Comparison of ENCODE assay signal across 8 cellular contexts in the genomic region with DNA sequence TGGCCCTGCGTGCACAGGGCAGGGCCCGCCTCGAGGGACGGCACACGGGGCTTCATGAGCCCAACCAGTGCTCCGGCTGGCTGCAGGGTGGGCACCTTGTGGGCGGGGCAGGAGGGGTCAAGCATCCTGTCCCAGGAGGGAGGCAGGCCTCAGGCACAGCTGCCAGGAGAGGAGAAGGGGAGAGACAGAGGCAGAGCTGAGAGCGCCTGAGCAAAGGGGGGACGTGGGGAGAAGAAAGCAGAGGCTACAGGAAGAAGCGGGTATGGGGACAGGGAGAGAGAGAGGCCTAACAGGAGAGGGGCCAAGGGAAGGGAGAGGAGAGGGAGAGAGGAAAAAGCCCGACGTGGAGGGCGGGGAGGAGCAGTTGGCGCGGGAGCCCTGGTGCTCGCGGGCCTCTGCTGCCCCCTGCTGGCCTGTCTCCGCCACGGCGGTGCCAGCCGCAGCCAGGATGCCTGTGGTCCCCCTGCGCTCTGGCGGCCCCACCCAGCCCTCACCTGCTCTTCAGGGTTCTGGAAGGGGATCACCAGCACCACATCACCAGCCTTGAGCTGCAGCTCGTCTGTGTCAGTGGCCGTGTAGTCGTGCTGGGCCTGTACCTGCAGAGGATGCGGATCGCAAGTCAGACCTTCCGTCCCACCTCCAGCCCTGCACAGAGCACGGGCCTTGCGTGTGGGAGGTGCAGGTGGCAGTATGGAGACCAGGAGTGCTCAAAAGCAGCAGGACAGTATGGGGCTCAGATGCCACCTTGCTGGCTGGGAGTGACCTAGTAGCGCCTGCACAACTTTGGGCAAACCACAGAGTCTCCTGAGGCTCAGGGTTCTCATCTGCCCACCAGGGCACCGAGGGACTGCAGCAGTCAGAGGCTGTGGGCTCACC. TPM values are rescaled to one million over a fixed set of nuclear protein-coding genes. Genes with fewer than 3 reads are reported as not detected.
A peak's percentile ranks its signal among the peaks of the same experiment; 100 is the strongest.
DNase-seq lines count a peak whose midpoint lies in the region; ATAC-seq, FAIRE-seq and TF ChIP-seq lines count a peak whose summit lies in the region.

No MANE protein-coding gene starts in this region.

- DNase-seq in GM12891 (ENCODE audit: insufficient read length, low spot score) (peak; percentile 97), NCI-H2107 (lab: John Stamatoyannopoulos, UW) (peak; percentile 25), left kidney (ENCODE audit: low read depth, low spot score) (peak; percentile 88)
- peak; percentile 58 for DNase-seq in activated CD4-positive, alpha-beta T cell treated with anti-CD3 and anti-CD28 coated beads for 24 hours (ENCODE audit: low read depth in 2 of 2)
- peak; percentile 42 for DNase-seq in central memory CD4-positive, alpha-beta T cell
- peak in 2 of 3 experiments; percentile 18 to 56 for DNase-seq in stimulated activated CD4-positive, alpha-beta T cell treated with anti-CD3 and anti-CD28 coated beads, TNF-alpha, amount 100 ng/mL, for 4 hours (ENCODE audit: low read depth in 3 of 3)

- ATAC-seq in HG02610 (IDR thresholded peaks at IDR 0.05; ENCODE audit: unreplicated experiment) (peak; percentile 52), GM18517 (IDR thresholded peaks at IDR 0.05; ENCODE audit: unreplicated experiment) (no peak)

- TF ChIP-seq POLR2A in GM12891 (IDR thresholded peaks at IDR 0.05; ENCODE audit: low read depth, low read length) = no peak

- peak; percentile 94 for FAIRE-seq in GM12891 (lab: Jason Lieb, UNC)

TF ChIP-seq in GM12891, 5 proteins besides CTCF, POLR2A, EP300 and RAD21:
- no peak for TF ChIP-seq TAF1 (IDR thresholded peaks at IDR 0.05; ENCODE audit: low read depth, low read length)
- TF ChIP-seq POLR2AphosphoS5 (IDR thresholded peaks at IDR 0.05; ENCODE audit: low read depth, low read length) = no peak
- no peak for TF ChIP-seq POU2F2 (IDR thresholded peaks at IDR 0.05; ENCODE audit: low read depth, low read length)
- no peak for TF ChIP-seq PAX5 (IDR thresholded peaks at IDR 0.05; ENCODE audit: insufficient read depth, low read length, severe bottlenecking)
- no peak for TF ChIP-seq SPI1 (IDR thresholded peaks at IDR 0.05; ENCODE audit: low read depth, low read length)

RNA-seq across cellular contexts. Expression of a gene that starts 56.8 kb away (rescaled TPM):
- polyA plus RNA-seq in GM12891 (2012; ENCODE audit: low read depth, missing spikeins) = 37.7 TPM

Comparison
In these comparisons a context has a peak if more than half of its experiments do, and no peak if none do; other contexts are left out.
1. DNase-seq: peak in every context shown above with its lines; median percentile 97 in GM12891; 88 in left kidney; 58 in activated CD4-positive, alpha-beta T cell treated with anti-CD3 and anti-CD28 coated beads for 24 hours; 42 in central memory CD4-positive, alpha-beta T cell; 37 in stimulated activated CD4-positive, alpha-beta T cell treated with anti-CD3 and anti-CD28 coated beads, TNF-alpha, amount 100 ng/mL, for 4 hours; 25 in NCI-H2107.